ENCODE assay signal across 11 cellular contexts in genomic region chr6:78598966-78599365, GRCh38.
DNase-seq lines count a peak whose midpoint lies in the region; ATAC-seq, FAIRE-seq and TF ChIP-seq lines count a peak whose summit lies in the region.
"Had no signal": no experiment of that assay in that cellular context is flagged by ENCODE, and none has a peak within 500 bp of the region (broad histone marks: within the 10 kb centered on the region; RNA-seq: fewer than 3 reads in every experiment).

No MANE protein-coding gene starts in this region.

- POLR2A ChIA-PET in AG04449 (lab: Yijun Ruan, JAX), result interaction anchor here (1.2 kb wide), 1 partner anchor 8 kb away, joined by 4 read pairs; no protein-coding TSS in a partner anchor

- H3K27me3 ChIP-seq in small intestine (ENCODE audit: control insufficient read depth in 2 of 2, insufficient read depth in 2 of 2, low read length in 2 of 2), result no peaks in the 10 kb centered on the region

- H3K4me3 ChIP-seq in AG04449 (ENCODE audit: low read depth, low read length) (no peak overlapping the region), astrocyte of the spinal cord (ENCODE audit: low read depth, low read length) (no peak overlapping the region), small intestine (ENCODE audit: low read depth in 1 of 2, low read length in 2 of 2) (no peak overlapping the region)

- TF ChIP-seq CTCF in AG04449 (IDR thresholded peaks at IDR 0.05; ENCODE audit: insufficient read depth, low read length, missing control alignments) (no peak), astrocyte of the spinal cord (IDR thresholded peaks at IDR 0.05; ENCODE audit: low read depth, low read length) (no peak)

- H3K9me3 ChIP-seq in small intestine (ENCODE audit: control insufficient read depth, low read depth), result no peaks in the 10 kb centered on the region

- CTCF ChIA-PET in AG04449 (lab: Yijun Ruan, JAX), result interaction anchor here (1.2 to 4.8 kb wide), 3 partner anchors 11 to 16 kb away, joined by 4 to 19 read pairs (median 4); no protein-coding TSS in a partner anchor

- FAIRE-seq in small intestine (lab: Jason Lieb, UNC), result no peak
- FAIRE-seq: colon, islet of Langerhans had no signal

- no peak for ATAC-seq in GM19351 (IDR thresholded peaks at IDR 0.05; ENCODE audit: unreplicated experiment)
- ATAC-seq in GM19452 (IDR thresholded peaks at IDR 0.05; ENCODE audit: unreplicated experiment), result no peak

- 44 to 60% (median 48%) methylated on average over 1 of the region's 1 CpG for WGBS in small intestine, 3 donors

- H3K36me3 ChIP-seq in small intestine (ENCODE audit: control insufficient read depth in 2 of 2, insufficient read depth in 2 of 2, low read length in 2 of 2), result no peaks in the 10 kb centered on the region

- no peak overlapping the region for H3K27ac ChIP-seq in small intestine (ENCODE audit: low read depth in 1 of 2, low read length in 1 of 2)
- H3K27ac ChIP-seq: parathyroid adenoma had no signal

- H3K4me1 ChIP-seq in small intestine (ENCODE audit: control insufficient read depth in 2 of 2, insufficient read depth in 1 of 2, low read depth in 1 of 2, low read length in 1 of 2), result no peaks in the 10 kb centered on the region
- H3K4me1 ChIP-seq: parathyroid adenoma had no signal

- in situ Hi-C loops in astrocyte of the spinal cord (cut with HindIII; ENCODE audit: low sequenced_read_pairs), result no loop called here

- DNase-seq in AG04449 (ENCODE audit: low read depth, low spot score) (peak; percentile 88), HS-5 (ENCODE audit: low read depth) (peak; percentile 100), astrocyte of the spinal cord (ENCODE audit: low read depth, low spot score) (peak; percentile 96), iris pigment epithelial cell (ENCODE audit: low read depth) (peak; percentile 93), NCI-H2227 (lab: John Stamatoyannopoulos, UW; ENCODE audit: unreplicated experiment) (no peak), small intestine (no peak)

Comparison
In these comparisons a context has a peak if more than half of its experiments do, and no peak if none do; other contexts are left out.
1. DNase-seq: peak in AG04449 (single experiment), HS-5 (single experiment), astrocyte of the spinal cord (single experiment) and iris pigment epithelial cell (single experiment); none in NCI-H2227 (single experiment) and small intestine (single experiment).